ENCODE assay signal across 1 cellular context in genomic region chr6:157119502-157120027, GRCh38.
TF ChIP-seq lines count a peak whose summit lies in the region.

No MANE protein-coding gene starts in this region.

TF ChIP-seq in HepG2, 621 proteins besides CTCF, POLR2A, EP300 and RAD21 (continued from another document and continues in another):
- no peak for TF ChIP-seq ZNF318 (CRISPR knock-in tag; IDR thresholded peaks at IDR 0.05)
- TF ChIP-seq ZNF24 (IDR thresholded peaks at IDR 0.05) = peak; percentile 93
- TF ChIP-seq USF2 (IDR thresholded peaks at IDR 0.05; ENCODE audit: low read depth, low read length) = no peak
- no peak for TF ChIP-seq USF2 (CRISPR knock-in tag; IDR thresholded peaks at IDR 0.05; ENCODE audit: borderline replicate concordance)
- no peak for TF ChIP-seq ZGPAT (CRISPR knock-in tag; IDR thresholded peaks at IDR 0.05)
- TF ChIP-seq ARID3A (IDR thresholded peaks at IDR 0.05; ENCODE audit: low read depth, low read length) = peak; percentile 29; the same call in 1 of the 2 replicates
- TF ChIP-seq PHF21A (CRISPR knock-in tag; IDR thresholded peaks at IDR 0.05) = no peak
- no peak for TF ChIP-seq NR2F6 (IDR thresholded peaks at IDR 0.05)
- peak; percentile 48; the same call in 1 of the 2 replicates for TF ChIP-seq NR2F6 (CRISPR knock-in tag; IDR thresholded peaks at IDR 0.05)
- TF ChIP-seq HDAC2 (CRISPR knock-in tag; IDR thresholded peaks at IDR 0.05) = peak; percentile 65; the same call in 1 of the 2 replicates
- peak; percentile 69 for TF ChIP-seq HOMEZ (CRISPR knock-in tag; IDR thresholded peaks at IDR 0.05; ENCODE audit: low read depth)
- TF ChIP-seq KIAA2018 (CRISPR knock-in tag; IDR thresholded peaks at IDR 0.05; ENCODE audit: borderline replicate concordance) = no peak
- TF ChIP-seq SAP130 (CRISPR knock-in tag; IDR thresholded peaks at IDR 0.05; ENCODE audit: low read depth) = peak; percentile 69
- TF ChIP-seq DR1 (CRISPR knock-in tag; IDR thresholded peaks at IDR 0.05) = no peak
- TF ChIP-seq TEAD3 (CRISPR knock-in tag; optimal IDR thresholded peaks at IDR 0.05; ENCODE audit: borderline replicate concordance) = peak; percentile 26
- TF ChIP-seq RBM22 (optimal IDR thresholded peaks at IDR 0.05; ENCODE audit: low read length) = peak; percentile 75
- TF ChIP-seq GABPA (IDR thresholded peaks at IDR 0.05; ENCODE audit: low read depth, low read length) = no peak
- TF ChIP-seq GABPA (CRISPR knock-in tag; IDR thresholded peaks at IDR 0.05; ENCODE audit: low read depth) = 0 out of 2 replicates have a peak, but pooled peaks have one; percentile 25
- peak; percentile 22; the same call in 1 of the 2 replicates for TF ChIP-seq ARID4A (CRISPR knock-in tag; IDR thresholded peaks at IDR 0.05; ENCODE audit: borderline replicate concordance)
